ENCODE assay signal across 27 cellular contexts in the genomic region with DNA sequence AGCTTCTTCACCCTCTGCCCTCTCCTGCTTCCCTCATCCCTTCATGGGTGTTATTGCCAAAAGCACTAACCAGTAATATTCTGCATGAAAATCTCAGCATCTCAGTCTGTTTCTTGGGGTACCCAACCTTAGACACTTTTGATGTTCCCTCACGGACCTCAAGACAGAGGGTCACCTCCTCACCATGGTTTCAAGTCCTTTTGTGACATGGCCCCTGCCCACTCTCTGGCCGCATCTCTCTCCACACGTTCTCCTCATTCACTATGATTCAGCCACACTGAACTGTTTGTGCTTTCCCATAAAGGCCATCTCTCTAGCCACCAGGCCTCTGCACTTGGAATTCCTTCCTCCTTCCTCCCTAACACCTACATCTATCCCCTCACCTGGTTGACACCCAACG.
"Had no signal": no experiment of that assay in that cellular context is flagged by ENCODE, and none has a peak within 500 bp of the region (broad histone marks: within the 10 kb centered on the region; RNA-seq: fewer than 3 reads in every experiment).

No MANE protein-coding gene starts in this region.

- H3K36me3 ChIP-seq: ascending aorta had no signal

- FAIRE-seq: TTC549 had no signal

- H3K9me3 ChIP-seq: ascending aorta had no signal

- H3K27me3 ChIP-seq: ascending aorta had no signal

- DNase-seq: activated B cell treated with CpG ODN at 0.5 μM for 24 hours; activated CD4-positive, alpha-beta memory T cell treated with anti-CD3 and anti-CD28 coated beads for 36 hours; activated CD4-positive, alpha-beta T cell treated with anti-CD3 and anti-CD28 coated beads for 4 hours; activated CD4-positive, alpha-beta T cell treated with anti-CD3 and anti-CD28 coated beads, Interleukin-2, amount 10 ng/mL, durations not matched to agents 24 days and 14 days; activated CD4-positive, alpha-beta T cell treated with anti-CD3 and anti-CD28 coated beads, Interleukin-2, amount 50 U/mL, for 1 hour; activated CD4-positive, alpha-beta T cell treated with anti-CD3 and anti-CD28 coated beads, Interleukin-2, amount 50 U/mL, for 4 hours; activated CD4-positive, CD25-positive, alpha-beta regulatory T cell treated with anti-CD3 and anti-CD28 coated beads, Interleukin-2, amount 50 U/mL, for 72 hours; activated CD8-positive, alpha-beta memory T cell treated with anti-CD3 and anti-CD28 coated beads, Interleukin-2, amount 50 U/mL, for 4 hours; activated CD8-positive, alpha-beta T cell treated with anti-CD3 and anti-CD28 coated beads for 36 hours; activated effector memory CD4-positive, alpha-beta T cell treated with Interleukin-2 at 50 U/mL for 16 hours; activated gamma-delta T cell; activated naive CD4-positive, alpha-beta T cell treated with anti-CD3 and anti-CD28 coated beads, Interleukin-2, amount 10 ng/mL, durations not matched to agents 7 days and 5 days; activated naive CD4-positive, alpha-beta T cell treated with Interleukin-2 at 50 U/mL for 16 hours; activated naive CD8-positive, alpha-beta T cell treated with anti-CD3 and anti-CD28 coated beads, Interleukin-2, amount 10 ng/mL, durations not matched to agents 7 days and 5 days; activated naive CD8-positive, alpha-beta T cell treated with anti-CD3 and anti-CD28 coated beads, Interleukin-2, amount 50 U/mL, for 24 hours; activated T-cell treated with anti-CD3 and anti-CD28 coated beads for 4 hours; activated T-cell treated with anti-CD3 and anti-CD28 coated beads, Interleukin-2, amount 50 U/mL, for 1 hour; activated T-cell treated with anti-CD3 and anti-CD28 coated beads, Interleukin-2, amount 50 U/mL, for 4 hours; amygdala; anterior cingulate cortex; central memory CD4-positive, alpha-beta T cell; T-helper 1 cell; T-helper 2 cell; T-helper 9 cell had no signal

- H3K27ac ChIP-seq: ascending aorta, VCaP had no signal

- H3K4me1 ChIP-seq: ascending aorta had no signal

- H3K4me3 ChIP-seq: ascending aorta had no signal
